10 cellular contexts compared by ENCODE assay signal in the genomic region with DNA sequence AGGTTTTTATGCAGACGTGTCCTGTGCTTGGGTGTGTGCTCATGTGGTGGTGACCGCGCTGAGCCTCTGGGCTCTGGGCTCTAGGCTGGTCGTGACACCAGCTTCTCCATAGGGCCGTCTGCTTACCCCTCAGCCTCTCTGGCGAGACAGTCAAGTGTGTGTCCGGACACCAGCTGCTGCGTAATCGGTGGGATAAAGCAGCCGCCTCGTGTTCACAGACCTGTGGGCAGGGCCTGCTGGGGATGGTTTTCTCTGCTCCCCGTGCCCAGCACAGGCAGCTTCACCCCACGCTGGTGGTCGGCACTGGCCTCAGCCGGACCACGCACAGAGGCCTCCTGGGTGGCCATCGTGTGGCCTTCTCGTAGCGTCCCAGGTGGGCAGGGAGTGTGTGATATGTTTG. TPM values are rescaled to one million over a fixed set of nuclear protein-coding genes. Genes with fewer than 3 reads are reported as not detected.
A peak's percentile ranks its signal among the peaks of the same experiment; 100 is the strongest.
DNase-seq lines count a peak whose midpoint lies in the region; ATAC-seq, FAIRE-seq and TF ChIP-seq lines count a peak whose summit lies in the region.
"Had no signal": no experiment of that assay in that cellular context is flagged by ENCODE, and none has a peak within 500 bp of the region (broad histone marks: within the 10 kb centered on the region; RNA-seq: fewer than 3 reads in every experiment).

No MANE protein-coding gene starts in this region.

- no peaks in the 10 kb centered on the region for H3K9me3 ChIP-seq in K562 (replicated peaks; ENCODE audit: control insufficient read depth, insufficient read depth, low read depth, low read length)
- H3K9me3 ChIP-seq in psoas muscle: no peaks in the 10 kb centered on the region
- no peaks in the 10 kb centered on the region for H3K9me3 ChIP-seq in prostate gland
- H3K9me3 ChIP-seq: testis had no signal

- ATAC-seq in K562 (no peak), psoas muscle (peak in 2 of 4 donors; percentile 0)
- ATAC-seq: left colon had no signal

- POLR2A ChIA-PET in K562 (lab: Yijun Ruan, JAX): interaction anchor here (0.6 to 1.3 kb wide), 2 partner anchors 8 to 107 kb away, joined by 3 read pairs; no protein-coding TSS in a partner anchor

- H4K20me1 ChIP-seq in K562 (replicated peaks; ENCODE audit: control insufficient read depth, insufficient read depth, low read length): no peaks in the 10 kb centered on the region

- peaks cover 0 to 16% of the 10 kb centered on the region in 2 experiments; a peak in 1 of 5 replicates for H3K4me1 ChIP-seq in K562 (replicated peaks in 1 of 2; ENCODE audit: control insufficient read depth in 2 of 2, insufficient read depth in 2 of 2, low read length in 2 of 2)
- H3K4me1 ChIP-seq in psoas muscle: no peaks in the 10 kb centered on the region
- no peaks in the 10 kb centered on the region for H3K4me1 ChIP-seq in prostate gland (replicated peaks)
- H3K4me1 ChIP-seq: testis had no signal

- intact Hi-C loops in K562 (cut with micrococcal nuclease): no loop called here
- intact Hi-C loops in psoas muscle (cut with DNase I): loop anchor here in 1 of 2 donors (10.0 kb wide), 1 partner anchor 180 kb away; no protein-coding TSS in a partner anchor
- intact Hi-C loops in prostate gland (cut with DNase I): no loop called here

- H3K36me3 ChIP-seq in K562 (ENCODE audit: control insufficient read depth, insufficient read depth, low read length): peaks cover 61% of the 10 kb centered on the region
- peaks cover 21 to 95% of the 10 kb centered on the region in 2 donors for H3K36me3 ChIP-seq in psoas muscle (ENCODE audit: insufficient read depth in 1 of 2, low read depth in 1 of 2)
- H3K36me3 ChIP-seq in prostate gland: peaks cover 0 to 4% of the 10 kb centered on the region in 2 donors

- peak overlapping the region in 1 of 2 experiments; percentile 55; a peak in 2 of 4 replicates for H3K9ac ChIP-seq in K562 (ENCODE audit: insufficient read depth in 1 of 2, low read depth in 2 of 2, low read length in 2 of 2)

- H3K4me2 ChIP-seq in K562 (ENCODE audit: insufficient read depth, low read length): no peak overlapping the region

- CTCF ChIA-PET in K562 (lab: Yijun Ruan, JAX; ENCODE audit: low intra/inter-chr PET ratio): no interaction called here

- no peak overlapping the region for H3K27ac ChIP-seq in K562 (ENCODE audit: extremely low read depth, low read depth, low read length)
- peak overlapping the region; percentile 23 for H3K27ac ChIP-seq in psoas muscle
- no peak overlapping the region for H3K27ac ChIP-seq in prostate gland
- H3K27ac ChIP-seq in coronary artery: no peak overlapping the region
- H3K27ac ChIP-seq: testis had no signal

- no peak overlapping the region for H3K4me3 ChIP-seq in K562
- no peak overlapping the region for H3K4me3 ChIP-seq in psoas muscle
- no peak overlapping the region for H3K4me3 ChIP-seq in prostate gland
- no peak overlapping the region for H3K4me3 ChIP-seq in coronary artery
- H3K4me3 ChIP-seq: testis had no signal

- H3K9me1 ChIP-seq in K562 (ENCODE audit: control insufficient read depth, insufficient read depth, low read length): no peaks in the 10 kb centered on the region

- no peak for TF ChIP-seq EP300 in K562 (IDR thresholded peaks at IDR 0.05; ENCODE audit: low read length)

- TF ChIP-seq POLR2A in K562 (conservative IDR thresholded peaks at IDR 0.05) (no peak), prostate gland (IDR thresholded peaks at IDR 0.05) (no peak)

- no peaks in the 10 kb centered on the region for H3K27me3 ChIP-seq in K562 (ENCODE audit: control insufficient read depth in 2 of 2, insufficient read depth in 2 of 2, low read length in 2 of 2)
- H3K27me3 ChIP-seq in psoas muscle (ENCODE audit: insufficient read depth in 3 of 3, low read length in 2 of 3): no peaks in the 10 kb centered on the region
- H3K27me3 ChIP-seq in prostate gland (replicated peaks; ENCODE audit: insufficient read depth): no peaks in the 10 kb centered on the region
- H3K27me3 ChIP-seq: testis had no signal

- no peak for TF ChIP-seq RAD21 in K562 (CRISPR knock-in tag; conservative IDR thresholded peaks at IDR 0.05 in 1 of 2, IDR thresholded peaks at IDR 0.05 in 1 of 2)

- no TSS peak for BruUV-seq in K562 (replicated peaks; lab: Mats Ljungman, UMichigan)

- in situ Hi-C loops in K562 (cut with MboI): no loop called here

- FAIRE-seq in K562 (lab: Jason Lieb, UNC): no peak

- 96% methylated on average over 19 of the region's 19 CpGs for WGBS in K562 (ENCODE audit: insufficient coverage, low coverage, missing lambda C conversion rate)
- WGBS in psoas muscle, 3 donors: 73 to 81% (median 79%) methylated on average over 19 of the region's 19 CpGs
- 93% methylated on average over 14 of the region's 19 CpGs for WGBS in prostate gland

- DNase-seq in DMS53 treated with DMSO at 0.1 percent for 48 hours (lab: John Stamatoyannopoulos, UW; ENCODE audit: unreplicated experiment) (peak; percentile 64), NCI-H524 (lab: John Stamatoyannopoulos, UW) (peak; percentile 71 to 86), K562 (ENCODE audit: extremely low read depth in 1 of 4, low spot score in 3 of 4) (no peak), psoas muscle (peak in 1 of 2 donors; percentile 42), prostate gland (ENCODE audit: low spot score) (no peak), hippocampal formation (lab: John Stamatoyannopoulos, UW) (no peak), coronary artery (ENCODE audit: low spot score) (no peak)
- DNase-seq: HFFc6, left colon, testis had no signal

- H3K79me2 ChIP-seq in K562 (ENCODE audit: control insufficient read depth, insufficient read depth, low read length): no peaks in the 10 kb centered on the region

- no peak overlapping the region for H2AFZ ChIP-seq in K562 (ENCODE audit: low read depth, low read length)

- TF ChIP-seq CTCF in K562 (IDR thresholded peaks at IDR 0.05 in 2 of 3, conservative IDR thresholded peaks at IDR 0.05 in 1 of 3; ENCODE audit: insufficient read depth in 2 of 3, low read depth in 1 of 3, low read length in 3 of 3): no peak
- TF ChIP-seq CTCF in psoas muscle (IDR thresholded peaks at IDR 0.05): no peak
- TF ChIP-seq CTCF in prostate gland (IDR thresholded peaks at IDR 0.05): no peak
- no peak for TF ChIP-seq CTCF in coronary artery (IDR thresholded peaks at IDR 0.05)

TF ChIP-seq in K562, 482 proteins besides CTCF, POLR2A, EP300 and RAD21:
- TF ChIP-seq POLR2G (IDR thresholded peaks at IDR 0.05; ENCODE audit: low read depth, low read length): peak; percentile 42; the same call in 1 of the 2 replicates
- no peak for TF ChIP-seq ZBTB8A (IDR thresholded peaks at IDR 0.05; ENCODE audit: partially characterized antibody)

RNA-seq across cellular contexts. Expression of a gene that starts 33.6 kb away (rescaled TPM):
- 344 and 474 TPM in 2 replicates for total RNA-seq in K562 (2011; cell fraction: chromatin; rRNA removed; ENCODE audit: low replicate concordance)
- 211 and 231 TPM in 2 replicates for total RNA-seq in K562 (2011; cell fraction: nucleolus; rRNA removed)
- 245 and 258 TPM in 2 replicates for total RNA-seq in K562 (2011; cell fraction: nucleoplasm; rRNA removed)
- total RNA-seq in K562 (2014; rRNA removed) (13.8 and 19.7 TPM in 2 replicates), K562 (2014; rRNA removed; fragmentation: Illumina TruSeq; extraction: Trizol) (14.9 and 19.1 TPM in 2 replicates), K562 (2015; rRNA removed; fragmentation: Illumina TruSeq; extraction: Trizol) (19.6 and 20.3 TPM in 2 replicates), K562 (2021) (31.1 and 32.3 TPM in 2 replicates), psoas muscle (10 to 100 TPM in 3 of 4 donors, 1 to 10 TPM in 1; 8.9 to 12.2 (median 11.7) TPM), prostate gland (10 to 100 TPM; 44.2 to 82.2 TPM)
- polyA plus RNA-seq in K562 (2011; rRNA removed) (34.5 and 41.3 TPM in 2 replicates), K562 (2014; fragmentation: Illumina TruSeq; extraction: Trizol) (21.3 and 23.9 TPM in 2 replicates), K562 (2014; fragmentation: Nextera tagmentation; extraction: Ambion mirVana) (1 to 10 TPM; 4.3 to 4.6 TPM), K562 (2014; rRNA removed) (30.0 and 31.1 TPM in 2 replicates), psoas muscle (10 to 100 TPM in 1 of 3 donors, 1 to 10 TPM in 2; 7.3 to 11.0 (median 9.2) TPM)
- 22.5 and 24.1 TPM in 2 replicates for polyA plus RNA-seq in K562 (2011; cell fraction: cytosol; rRNA removed)
- polyA plus RNA-seq in K562 (2011; cell fraction: nucleus; rRNA removed): 167 and 196 TPM in 2 replicates
- polyA plus RNA-seq in K562 (2012): 21.7 and 36.7 TPM in 2 replicates
- polyA minus RNA-seq in K562 (2011; rRNA and poly(A)+ RNA removed): 48.3 and 48.8 TPM in 2 replicates
- 21.6 and 23.7 TPM in 2 replicates for polyA minus RNA-seq in K562 (2011; cell fraction: cytosol; rRNA and poly(A)+ RNA removed)
- polyA minus RNA-seq in K562 (2011; cell fraction: nucleus; rRNA and poly(A)+ RNA removed): 89.9 and 113 TPM in 2 replicates

Comparison
In these comparisons a context has a peak if more than half of its experiments do, and no peak if none do; other contexts are left out.
1. DNase-seq: peak in DMS53 treated with DMSO at 0.1 percent for 48 hours (single experiment) and NCI-H524 (2 of 2); none in K562 (0 of 4), prostate gland (single experiment), hippocampal formation (0 of 2) and coronary artery (single experiment).